1 cellular context compared by ENCODE assay signal in the genomic region with DNA sequence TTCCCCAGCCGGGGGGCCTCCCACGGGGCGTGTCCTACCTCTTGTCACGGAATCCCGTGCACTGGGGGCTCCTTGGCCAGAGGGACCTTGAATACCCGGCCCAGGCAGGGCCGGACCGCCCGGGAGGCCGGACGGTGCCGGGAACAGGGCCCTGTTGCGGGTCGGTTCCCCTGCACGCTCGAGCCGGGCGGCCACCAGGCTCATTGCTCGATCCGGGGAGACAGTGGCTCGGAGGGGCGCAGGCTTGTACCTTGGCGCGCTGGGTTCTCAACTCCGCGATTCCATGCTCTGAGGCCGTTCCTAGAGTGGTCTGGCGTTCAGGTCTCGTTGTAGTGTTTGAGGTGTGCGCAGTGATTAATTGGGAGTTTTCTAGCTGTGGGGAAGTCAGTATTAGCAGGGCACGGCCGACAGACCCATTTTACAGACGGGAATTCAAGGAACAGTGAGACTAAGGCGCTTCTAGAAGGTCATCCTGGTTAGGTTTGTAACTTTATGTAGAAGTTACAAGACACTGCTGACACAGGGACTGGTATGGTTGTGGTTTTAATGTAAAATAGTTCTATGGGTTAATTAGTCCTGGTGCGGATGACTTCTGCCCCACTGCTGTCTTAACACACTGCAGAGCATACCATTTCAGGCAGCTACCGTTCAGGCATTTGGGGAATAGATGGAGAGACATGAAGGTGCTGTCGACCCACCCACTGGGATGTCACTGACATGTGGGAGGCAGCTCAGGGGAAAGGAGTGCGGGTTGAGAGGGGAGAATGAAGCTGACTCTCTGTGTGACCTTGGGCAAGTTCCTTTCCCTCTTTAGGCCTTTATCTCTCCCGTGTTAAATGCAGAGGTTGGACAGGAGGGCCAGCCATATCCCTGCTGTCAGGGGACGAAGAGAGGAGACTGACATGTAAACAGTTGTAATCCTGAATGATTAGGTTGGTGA.
TF ChIP-seq lines count a peak whose summit lies in the region.

No MANE protein-coding gene starts in this region.

TF ChIP-seq in A549, 52 proteins besides CTCF, POLR2A, EP300 and RAD21 (continued from another document):
- 0 out of 2 replicates have a peak, but pooled peaks have one; percentile 52 for TF ChIP-seq TFCP2L1 (CRISPR knock-in tag; IDR thresholded peaks at IDR 0.05)
- TF ChIP-seq FOSB (CRISPR knock-in tag; IDR thresholded peaks at IDR 0.05) = no peak
- no peak for TF ChIP-seq SMC3 (IDR thresholded peaks at IDR 0.05)
- no peak for TF ChIP-seq ZC3H11A (IDR thresholded peaks at IDR 0.05)
- TF ChIP-seq POLR2AphosphoS2 (conservative IDR thresholded peaks at IDR 0.05; ENCODE audit: low read length) = no peak
- TF ChIP-seq JUN (IDR thresholded peaks at IDR 0.05) = 0 out of 5 replicates have a peak, but pooled peaks of 1 of the 2 experiments have one; percentile 5
- no peak for TF ChIP-seq HDAC2 (IDR thresholded peaks at IDR 0.05)
- TF ChIP-seq, protein P1, sequence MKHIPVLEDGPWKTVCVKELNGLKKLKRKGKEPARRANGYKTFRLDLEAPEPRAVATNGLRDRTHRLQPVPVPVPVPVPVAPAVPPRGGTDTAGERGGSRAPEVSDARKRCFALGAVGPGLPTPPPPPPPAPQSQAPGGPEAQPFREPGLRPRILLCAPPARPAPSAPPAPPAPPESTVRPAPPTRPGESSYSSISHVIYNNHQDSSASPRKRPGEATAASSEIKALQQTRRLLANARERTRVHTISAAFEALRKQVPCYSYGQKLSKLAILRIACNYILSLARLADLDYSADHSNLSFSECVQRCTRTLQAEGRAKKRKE (CRISPR knock-in tag; IDR thresholded peaks at IDR 0.05; ENCODE audit: low read depth) = no peak
- TF ChIP-seq HEYL (CRISPR knock-in tag; IDR thresholded peaks at IDR 0.05) = no peak
- TF ChIP-seq KDM1A (IDR thresholded peaks at IDR 0.05; ENCODE audit: low read depth) = no peak
- no peak for TF ChIP-seq CHD4 (IDR thresholded peaks at IDR 0.05; ENCODE audit: borderline replicate concordance)
- TF ChIP-seq, protein P2, sequence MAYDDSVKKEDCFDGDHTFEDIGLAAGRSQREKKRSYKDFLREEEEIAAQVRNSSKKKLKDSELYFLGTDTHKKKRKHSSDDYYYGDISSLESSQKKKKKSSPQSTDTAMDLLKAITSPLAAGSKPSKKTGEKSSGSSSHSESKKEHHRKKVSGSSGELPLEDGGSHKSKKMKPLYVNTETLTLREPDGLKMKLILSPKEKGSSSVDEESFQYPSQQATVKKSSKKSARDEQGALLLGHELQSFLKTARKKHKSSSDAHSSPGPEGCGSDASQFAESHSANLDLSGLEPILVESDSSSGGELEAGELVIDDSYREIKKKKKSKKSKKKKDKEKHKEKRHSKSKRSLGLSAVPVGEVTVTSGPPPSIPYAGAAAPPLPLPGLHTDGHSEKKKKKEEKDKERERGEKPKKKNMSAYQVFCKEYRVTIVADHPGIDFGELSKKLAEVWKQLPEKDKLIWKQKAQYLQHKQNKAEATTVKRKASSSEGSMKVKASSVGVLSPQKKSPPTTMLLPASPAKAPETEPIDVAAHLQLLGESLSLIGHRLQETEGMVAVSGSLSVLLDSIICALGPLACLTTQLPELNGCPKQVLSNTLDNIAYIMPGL (CRISPR knock-in tag; IDR thresholded peaks at IDR 0.05; ENCODE audit: borderline replicate concordance) = no peak
- no peak for TF ChIP-seq NR3C1 (IDR thresholded peaks at IDR 0.05)
- TF ChIP-seq ZFP36 (IDR thresholded peaks at IDR 0.05; ENCODE audit: borderline replicate concordance, partially characterized antibody) = no peak
- no peak for TF ChIP-seq MAZ (IDR thresholded peaks at IDR 0.05; ENCODE audit: borderline replicate concordance, low read depth, low read length)
- TF ChIP-seq RFX5 (IDR thresholded peaks at IDR 0.05) = no peak
